14 cellular contexts compared by ENCODE assay signal in genomic region chr2:65107530-65107929, GRCh38.
"Had no signal": no experiment of that assay in that cellular context is flagged by ENCODE, and none has a peak within 500 bp of the region (broad histone marks: within the 10 kb centered on the region; RNA-seq: fewer than 3 reads in every experiment).

No MANE protein-coding gene starts in this region.

- DNase-seq: activated CD4-positive, alpha-beta T cell treated with anti-CD3 and anti-CD28 coated beads for 4 hours; activated naive CD4-positive, alpha-beta T cell treated with anti-CD3 and anti-CD28 coated beads, Interleukin-2, amount 50 U/mL, for 16 hours; foreskin keratinocyte; islet precursor cell; naive thymus-derived CD8-positive, alpha-beta T cell; stimulated activated CD4-positive, alpha-beta T cell treated with anti-CD3 and anti-CD28 coated beads, Interleukin-4, amount 100 ng/mL, for 1 hour; stimulated activated CD8-positive, alpha-beta memory T cell treated with anti-CD3 and anti-CD28 coated beads, Interleukin-4, amount 100 ng/mL, for 48 hours; stimulated activated naive CD8-positive, alpha-beta T cell treated with anti-CD3 and anti-CD28 coated beads, Interleukin-15, amount 100 ng/mL, for 72 hours; T-cell; T1000 had no signal

- H3K9me3 ChIP-seq: thoracic aorta, vagina had no signal

- H3K4me3 Mint-ChIP-seq: activated T-helper 17 cell treated with anti-CD3 and anti-CD28 coated beads, Interleukin-2, amount 50 U/mL, for 72 hours; stimulated activated naive CD8-positive, alpha-beta T cell treated with anti-CD3 and anti-CD28 coated beads, Interleukin-15, amount 100 ng/mL, for 72 hours; T-cell had no signal

- H3K4me3 ChIP-seq: lung, thoracic aorta, vagina had no signal

- H3K9me3 Mint-ChIP-seq: activated T-helper 17 cell treated with anti-CD3 and anti-CD28 coated beads, Interleukin-2, amount 50 U/mL, for 72 hours; naive thymus-derived CD8-positive, alpha-beta T cell; stimulated activated naive CD8-positive, alpha-beta T cell treated with anti-CD3 and anti-CD28 coated beads, Interleukin-15, amount 100 ng/mL, for 72 hours; T-cell had no signal

- H3K27me3 Mint-ChIP-seq: activated T-helper 17 cell treated with anti-CD3 and anti-CD28 coated beads, Interleukin-2, amount 50 U/mL, for 72 hours; naive thymus-derived CD8-positive, alpha-beta T cell; stimulated activated naive CD8-positive, alpha-beta T cell treated with anti-CD3 and anti-CD28 coated beads, Interleukin-15, amount 100 ng/mL, for 72 hours; T-cell had no signal

- H3K27me3 ChIP-seq: foreskin keratinocyte, vagina had no signal

- H3K4me1 ChIP-seq: foreskin keratinocyte had no signal

- H3K27ac ChIP-seq: foreskin keratinocyte, thoracic aorta, vagina had no signal

- ATAC-seq: activated T-helper 17 cell treated with anti-CD3 and anti-CD28 coated beads, Interleukin-2, amount 50 U/mL, for 72 hours; foreskin keratinocyte; naive thymus-derived CD8-positive, alpha-beta T cell; stimulated activated naive CD8-positive, alpha-beta T cell treated with anti-CD3 and anti-CD28 coated beads, Interleukin-15, amount 100 ng/mL, for 72 hours; T-cell had no signal

- H3K27ac Mint-ChIP-seq: activated T-helper 17 cell treated with anti-CD3 and anti-CD28 coated beads, Interleukin-2, amount 50 U/mL, for 72 hours; T-cell had no signal
